In genomic region chr2:238948765-238949641, GRCh38 we compare ENCODE assay signal across 1 cellular context.
TF ChIP-seq lines count a peak whose summit lies in the region.

No MANE protein-coding gene starts in this region.

TF ChIP-seq in WTC11, 78 proteins besides CTCF, POLR2A, EP300 and RAD21 (continued from another document):
- TF ChIP-seq ZNF281 (CRISPR knock-in tag; IDR thresholded peaks at IDR 0.05) = no peak
- TF ChIP-seq CBFB (CRISPR knock-in tag; IDR thresholded peaks at IDR 0.05; ENCODE audit: low read depth) = no peak
- no peak for TF ChIP-seq CDX4 (CRISPR knock-in tag; IDR thresholded peaks at IDR 0.05; ENCODE audit: borderline replicate concordance)
- no peak for TF ChIP-seq E2F1 (CRISPR knock-in tag; IDR thresholded peaks at IDR 0.05)
- no peak for TF ChIP-seq SP1 (CRISPR knock-in tag; conservative IDR thresholded peaks at IDR 0.05)
- TF ChIP-seq ATF1 (CRISPR knock-in tag; IDR thresholded peaks at IDR 0.05) = no peak
